1 cellular context compared by ENCODE assay signal in the genomic region with DNA sequence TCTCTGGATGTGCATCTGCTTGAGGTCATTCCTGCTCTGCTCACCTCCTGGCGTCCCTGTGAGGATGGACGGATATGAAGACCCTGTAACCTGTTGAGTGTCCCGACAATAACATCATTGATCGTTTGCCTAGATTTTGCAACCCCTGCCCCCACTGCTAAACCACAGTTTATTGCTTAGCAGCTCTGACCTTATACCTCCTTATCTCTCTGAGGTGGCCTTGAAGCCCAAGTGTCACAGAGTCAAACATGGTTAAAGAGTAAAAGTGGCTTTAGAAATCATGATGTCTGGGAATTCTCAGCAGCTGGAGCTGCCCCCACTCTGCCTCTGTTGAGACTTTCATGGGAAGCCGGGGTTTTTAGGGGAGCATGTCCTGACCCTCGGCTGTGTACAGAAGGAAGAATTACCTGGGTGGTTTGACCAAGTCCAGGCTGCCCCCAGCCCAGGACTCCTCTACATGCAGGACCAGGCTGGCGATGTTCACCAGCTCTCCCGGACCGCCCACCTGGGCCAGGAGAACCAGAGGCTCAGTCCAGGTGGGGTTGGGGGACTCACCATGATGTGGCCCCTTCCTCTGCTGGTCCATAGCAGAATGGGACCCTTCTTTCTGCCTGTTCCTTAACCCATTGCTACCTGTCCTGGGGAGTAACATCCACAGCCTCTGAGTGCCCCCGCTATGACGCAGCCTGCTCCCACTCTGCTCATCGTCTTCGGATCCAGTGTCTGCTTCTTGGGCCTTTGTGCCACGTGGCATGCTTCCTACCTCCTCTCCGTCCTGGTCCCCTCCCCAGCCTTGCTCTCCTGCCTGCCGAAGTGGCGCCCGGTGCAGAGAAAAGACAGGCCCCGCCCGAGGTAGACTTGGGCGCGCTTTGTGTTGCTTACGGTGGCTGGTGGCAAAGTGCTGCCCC.
TF ChIP-seq lines count a peak whose summit lies in the region.

No MANE protein-coding gene starts in this region.

TF ChIP-seq in HepG2, 621 proteins besides CTCF, POLR2A, EP300 and RAD21 (continued from another document):
- TF ChIP-seq, protein P1, sequence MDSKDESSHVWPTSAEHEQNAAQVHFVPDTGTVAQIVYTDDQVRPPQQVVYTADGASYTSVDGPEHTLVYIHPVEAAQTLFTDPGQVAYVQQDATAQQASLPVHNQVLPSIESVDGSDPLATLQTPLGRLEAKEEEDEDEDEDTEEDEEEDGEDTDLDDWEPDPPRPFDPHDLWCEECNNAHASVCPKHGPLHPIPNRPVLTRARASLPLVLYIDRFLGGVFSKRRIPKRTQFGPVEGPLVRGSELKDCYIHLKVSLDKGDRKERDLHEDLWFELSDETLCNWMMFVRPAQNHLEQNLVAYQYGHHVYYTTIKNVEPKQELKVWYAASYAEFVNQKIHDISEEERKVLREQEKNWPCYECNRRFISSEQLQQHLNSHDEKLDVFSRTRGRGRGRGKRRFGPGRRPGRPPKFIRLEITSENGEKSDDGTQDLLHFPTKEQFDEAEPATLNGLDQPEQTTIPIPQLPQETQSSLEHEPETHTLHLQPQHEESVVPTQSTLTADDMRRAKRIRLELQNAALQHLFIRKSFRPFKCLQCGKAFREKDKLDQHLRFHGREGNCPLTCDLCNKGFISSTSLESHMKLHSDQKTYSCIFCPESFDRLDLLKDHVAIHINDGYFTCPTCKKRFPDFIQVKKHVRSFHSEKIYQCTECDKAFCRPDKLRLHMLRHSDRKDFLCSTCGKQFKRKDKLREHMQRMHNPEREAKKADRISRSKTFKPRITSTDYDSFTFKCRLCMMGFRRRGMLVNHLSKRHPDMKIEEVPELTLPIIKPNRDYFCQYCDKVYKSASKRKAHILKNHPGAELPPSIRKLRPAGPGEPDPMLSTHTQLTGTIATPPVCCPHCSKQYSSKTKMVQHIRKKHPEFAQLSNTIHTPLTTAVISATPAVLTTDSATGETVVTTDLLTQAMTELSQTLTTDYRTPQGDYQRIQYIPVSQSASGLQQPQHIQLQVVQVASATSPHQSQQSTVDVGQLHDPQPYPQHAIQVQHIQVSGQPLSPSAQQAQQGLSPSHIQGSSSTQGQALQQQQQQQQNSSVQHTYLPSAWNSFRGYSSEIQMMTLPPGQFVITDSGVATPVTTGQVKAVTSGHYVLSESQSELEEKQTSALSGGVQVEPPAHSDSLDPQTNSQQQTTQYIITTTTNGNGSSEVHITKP (CRISPR knock-in tag; IDR thresholded peaks at IDR 0.05; ENCODE audit: low read depth) = no peak
- no peak for TF ChIP-seq MIER3 (CRISPR knock-in tag; IDR thresholded peaks at IDR 0.05; ENCODE audit: borderline replicate concordance)
- 0 out of 2 replicates have a peak, but pooled peaks have one; percentile 9 for TF ChIP-seq ADNP (CRISPR knock-in tag; IDR thresholded peaks at IDR 0.05)
- TF ChIP-seq SIX1 (CRISPR knock-in tag; IDR thresholded peaks at IDR 0.05; ENCODE audit: borderline replicate concordance) = no peak
- 0 out of 2 replicates have a peak, but pooled peaks have one; percentile 9 for TF ChIP-seq MAZ (IDR thresholded peaks at IDR 0.05; ENCODE audit: borderline replicate concordance, low read depth, low read length)
- TF ChIP-seq MAZ (CRISPR knock-in tag; IDR thresholded peaks at IDR 0.05; ENCODE audit: low read depth) = peak; percentile 25; the same call in 1 of the 2 replicates
- TF ChIP-seq MED8 (CRISPR knock-in tag; IDR thresholded peaks at IDR 0.05; ENCODE audit: insufficient replicate concordance) = peak; percentile 59
TF ChIP-seq in HepG2: peak in this region for 120.
